In genomic region chr3:170740726-170741591, GRCh38 we compare ENCODE assay signal across 9 cellular contexts.
DNase-seq lines count a peak whose midpoint lies in the region; ATAC-seq and TF ChIP-seq lines count a peak whose summit lies in the region.
"Had no signal": no experiment of that assay in that cellular context is flagged by ENCODE, and none has a peak within 500 bp of the region (broad histone marks: within the 10 kb centered on the region; RNA-seq: fewer than 3 reads in every experiment).

No MANE protein-coding gene starts in this region.

- no peak for TF ChIP-seq CTCF in astrocyte of the spinal cord (IDR thresholded peaks at IDR 0.05; ENCODE audit: low read depth, low read length)

- peak overlapping the region; percentile 9 for H3K4me3 ChIP-seq in astrocyte of the spinal cord (ENCODE audit: low read depth, low read length)

- in situ Hi-C loops in astrocyte of the spinal cord (cut with HindIII; ENCODE audit: low sequenced_read_pairs) = no loop called here

- DNase-seq in NCI-H1417 (lab: John Stamatoyannopoulos, UW) (peak; percentile 18 to 63 (median 40)), NCI-H1417 treated with DMSO at 0.1 percent for 48 hours (lab: John Stamatoyannopoulos, UW) (no peak), astrocyte of the spinal cord (ENCODE audit: low read depth, low spot score) (peak; percentile 86), kidney tubule cell (ENCODE audit: low spot score) (peak; percentile 52), ureter (ENCODE audit: low spot score) (peak; percentile 54)
- DNase-seq in NK-92 treated with Interleukin-12 subunit alpha and Interleukin-12 subunit beta, amount 100 ng/mL, for 24 hours (lab: John Stamatoyannopoulos, UW) = no peak
- no peak for DNase-seq in stimulated activated CD4-positive, alpha-beta T cell treated with anti-CD3 and anti-CD28 coated beads, Interleukin-4, amount 100 ng/mL, for 24 hours
- DNase-seq: activated T-cell treated with anti-CD3 and anti-CD28 coated beads, Interleukin-2, amount 50 U/mL, for 72 hours had no signal

- ATAC-seq in HG03045 (IDR thresholded peaks at IDR 0.05; ENCODE audit: unreplicated experiment) = no peak
- ATAC-seq: activated T-cell treated with anti-CD3 and anti-CD28 coated beads, Interleukin-2, amount 50 U/mL, for 72 hours had no signal

Comparison
In these comparisons a context has a peak if more than half of its experiments do, and no peak if none do; other contexts are left out.
1. DNase-seq: peak in NCI-H1417 (3 of 3), astrocyte of the spinal cord (single experiment), kidney tubule cell (single experiment) and ureter (single experiment); none in NCI-H1417 treated with DMSO at 0.1 percent for 48 hours (single experiment), NK-92 treated with Interleukin-12 subunit alpha and Interleukin-12 subunit beta, amount 100 ng/mL, for 24 hours (single experiment) and stimulated activated CD4-positive, alpha-beta T cell treated with anti-CD3 and anti-CD28 coated beads, Interleukin-4, amount 100 ng/mL, for 24 hours (single experiment).